15 cellular contexts compared by ENCODE assay signal in the genomic region with DNA sequence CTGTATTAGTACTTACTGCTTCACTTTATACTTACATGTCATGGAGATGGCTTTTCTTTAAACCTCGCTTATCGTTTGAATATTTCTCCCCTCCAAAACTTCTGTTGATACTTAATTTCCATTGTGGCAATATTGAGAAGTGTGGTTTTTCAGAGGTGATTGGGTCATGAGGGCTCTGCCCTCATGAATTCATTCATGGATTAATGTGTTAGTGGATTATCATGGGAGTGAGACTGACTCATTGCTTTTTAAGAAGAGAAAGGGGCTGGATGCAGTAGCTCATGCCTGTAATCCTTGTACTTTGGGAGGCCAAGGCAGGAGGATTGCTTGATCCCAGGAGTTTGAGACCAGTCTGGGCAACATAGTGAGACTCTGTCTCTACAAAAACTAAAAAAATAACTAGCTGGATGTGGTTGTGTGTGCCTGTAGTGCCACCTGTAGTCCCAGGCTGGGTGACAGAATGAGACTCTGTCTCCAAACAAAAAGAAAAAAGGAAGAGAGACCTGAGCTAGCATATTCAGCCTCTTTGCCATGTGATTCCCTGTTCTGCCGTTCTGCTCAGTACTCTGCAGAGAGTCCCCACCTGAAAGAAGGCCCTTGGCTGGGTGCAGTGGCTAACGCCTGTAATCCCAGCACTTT. TPM values are rescaled to one million over a fixed set of nuclear protein-coding genes. Genes with fewer than 3 reads are reported as not detected.
A peak's percentile ranks its signal among the peaks of the same experiment; 100 is the strongest.
DNase-seq lines count a peak whose midpoint lies in the region; ATAC-seq and TF ChIP-seq lines count a peak whose summit lies in the region.
"Had no signal": no experiment of that assay in that cellular context is flagged by ENCODE, and none has a peak within 500 bp of the region (broad histone marks: within the 10 kb centered on the region; RNA-seq: fewer than 3 reads in every experiment).

No MANE protein-coding gene starts in this region.

- H3K9me3 ChIP-seq in CD4-positive, alpha-beta memory T cell (ENCODE audit: control insufficient read depth in 1 of 2, low read length in 2 of 2): no peaks in the 10 kb centered on the region
- H3K9me3 ChIP-seq in Panc1 (ENCODE audit: control insufficient read depth, insufficient read depth, low read depth, low read length): peaks cover 13% of the 10 kb centered on the region; the same call in 1 of the 2 replicates

- in situ Hi-C loops in Panc1 (cut with HindIII; ENCODE audit: low pct_unique_long_range_greater_than_20kb, low sequenced_read_pairs): no loop called here

- no peak overlapping the region for H3K4me3 ChIP-seq in CD4-positive, alpha-beta memory T cell (ENCODE audit: low read length in 2 of 2)
- H3K4me3 ChIP-seq in GM12864 (ENCODE audit: low read depth, low read length): no peak overlapping the region
- no peak overlapping the region for H3K4me3 ChIP-seq in Panc1 (ENCODE audit: low read depth in 2 of 2, low read length in 2 of 2)

- ATAC-seq in Panc1: 0 out of 2 replicates have a peak, but pooled peaks have one; percentile 42
- ATAC-seq: sciatic nerve had no signal

- peaks cover 16% of the 10 kb centered on the region for H3K4me1 ChIP-seq in CD4-positive, alpha-beta memory T cell (ENCODE audit: insufficient read depth, low read length)
- H3K4me1 ChIP-seq in Panc1 (ENCODE audit: control insufficient read depth, insufficient read depth, low read length): peaks cover 33% of the 10 kb centered on the region

- no peaks in the 10 kb centered on the region for H3K36me3 ChIP-seq in CD4-positive, alpha-beta memory T cell (ENCODE audit: insufficient read depth, low read length)
- H3K36me3 ChIP-seq in Panc1 (ENCODE audit: control insufficient read depth, insufficient read depth, low read length): no peaks in the 10 kb centered on the region

- H3K27me3 Mint-ChIP-seq in CD4-positive, alpha-beta memory T cell: no peaks in the 10 kb centered on the region
- H3K27me3 Mint-ChIP-seq: IgD-negative memory B cell had no signal

- POLR2A ChIA-PET in CD4-positive, alpha-beta memory T cell (lab: Charles Lee; ENCODE audit: partially characterized antibody): interaction anchor here (1.4 kb wide), 1 partner anchor 29 kb away, joined by 3 read pairs; no protein-coding TSS in a partner anchor
- POLR2A ChIA-PET in Panc1 (lab: Charles Lee): interaction anchor here (0.6 kb wide), 1 partner anchor 335 kb away, joined by 5 read pairs; no protein-coding TSS in a partner anchor

- H3K27ac ChIP-seq in CD4-positive, alpha-beta memory T cell (ENCODE audit: low read depth, low read length): no peak overlapping the region
- peak overlapping the region; percentile 1; the same call in 1 of the 2 replicates for H3K27ac ChIP-seq in Panc1 (ENCODE audit: low read length)
- no peak overlapping the region for H3K27ac ChIP-seq in substantia nigra (ENCODE audit: low read depth, low read length, poor library complexity, severe bottlenecking)

- H3K36me3 Mint-ChIP-seq in CD4-positive, alpha-beta memory T cell: peaks cover 2 to 12% of the 10 kb centered on the region in 2 donors

- TF ChIP-seq CTCF in GM12864 (IDR thresholded peaks at IDR 0.05; ENCODE audit: low read depth, low read length, missing control alignments) (peak; percentile 15), Panc1 (IDR thresholded peaks at IDR 0.05) (peak; percentile 24; the same call in 1 of the 2 replicates)

- no peak for DNase-seq in CD4-positive, alpha-beta memory T cell
- DNase-seq in GM12864 (ENCODE audit: low read depth) (no peak), Panc1 (ENCODE audit: low read depth, low spot score) (no peak), iris pigment epithelial cell (ENCODE audit: low read depth) (peak; percentile 9), activated gamma-delta T cell (lab: John Stamatoyannopoulos, UW) (no peak), substantia nigra (lab: John Stamatoyannopoulos, UW) (no peak)
- no peak for DNase-seq in stimulated activated naive CD4-positive, alpha-beta T cell treated with Interleukin-2 at 50 U/mL for 16 hours (lab: John Stamatoyannopoulos, UW)
- DNase-seq: activated CD4-positive, CD25-positive, alpha-beta regulatory T cell; aorta; cerebellar nuclear complex; effector CD4-positive, alpha-beta T cell; NCI-H187; SHP77 had no signal

- no peaks in the 10 kb centered on the region for H3K27me3 ChIP-seq in CD4-positive, alpha-beta memory T cell (ENCODE audit: insufficient read depth, low read length)
- no peaks in the 10 kb centered on the region for H3K27me3 ChIP-seq in Panc1 (ENCODE audit: control insufficient read depth, insufficient read depth, low read length)

- H3K4me1 Mint-ChIP-seq in CD4-positive, alpha-beta memory T cell: peaks cover 30 to 45% (median 41%) of the 10 kb centered on the region in 4 donors

- CTCF ChIA-PET in CD4-positive, alpha-beta memory T cell (lab: Charles Lee; ENCODE audit: partially characterized antibody): interaction anchor here (0.7 to 2.1 kb wide), 6 partner anchors 9 to 760 kb away, joined by 3 to 5 read pairs (median 3); no protein-coding TSS in a partner anchor
- CTCF ChIA-PET in Panc1 (lab: Charles Lee): interaction anchor here (0.6 kb wide), 1 partner anchor 329 kb away, joined by 5 read pairs; no protein-coding TSS in a partner anchor

- H3K4me3 Mint-ChIP-seq in CD4-positive, alpha-beta memory T cell: peak overlapping the region in 3 of 8 donors; percentile 17 to 30 (median 26)

- peaks cover 0 to 14% (median 4%) of the 10 kb centered on the region in 8 donors for H3K9me3 Mint-ChIP-seq in CD4-positive, alpha-beta memory T cell
- H3K9me3 Mint-ChIP-seq: IgD-negative memory B cell had no signal

- no TSS peak for BruUV-seq in Panc1 (replicated peaks; lab: Mats Ljungman, UMichigan)

- intact Hi-C loops in CD4-positive, alpha-beta memory T cell (cut with micrococcal nuclease): no loop called here
- intact Hi-C loops in Panc1 (cut with micrococcal nuclease; ENCODE audit: unreplicated experiment): no loop called here

- H3K27ac Mint-ChIP-seq in CD4-positive, alpha-beta memory T cell: peak overlapping the region in 6 of 7 donors; percentile 38 to 73 (median 54)

RNA-seq across cellular contexts. Expression of a gene that starts 30.2 kb away (rescaled TPM):
- total RNA-seq in CD4-positive, alpha-beta memory T cell: 100 to 1,000 TPM; 113 to 114 TPM
- polyA plus RNA-seq in CD4-positive, alpha-beta memory T cell: 10 to 100 TPM; 75.7 to 80.6 TPM
- 37.0 TPM for total RNA-seq in Panc1 (2021; ENCODE audit: unreplicated experiment)
- polyA plus RNA-seq in Panc1 (2012; ENCODE audit: insufficient read length): 13.0 TPM
